15 cellular contexts compared by ENCODE assay signal in the genomic region with DNA sequence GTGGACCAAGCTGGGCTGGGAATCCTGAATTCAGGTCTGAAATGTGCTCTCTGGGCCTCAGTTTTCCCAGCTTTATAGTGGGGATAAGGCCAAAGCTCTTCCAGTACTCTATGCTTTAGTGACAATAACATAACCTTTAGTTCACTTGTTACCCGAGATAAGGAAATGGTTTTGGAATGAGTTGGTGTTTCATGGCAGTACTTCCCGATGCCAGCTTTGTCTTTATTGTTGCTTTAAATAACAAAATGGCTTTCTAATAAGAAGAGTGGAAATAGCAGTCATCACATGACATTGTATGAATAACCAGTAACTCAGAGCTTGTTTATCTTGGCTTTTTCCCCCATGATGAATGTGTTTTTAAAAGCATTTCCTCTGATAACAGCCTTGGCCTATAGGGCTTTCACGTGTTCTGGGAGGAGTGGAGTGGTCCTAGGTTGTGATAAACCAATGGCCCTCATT. TPM values are rescaled to one million over a fixed set of nuclear protein-coding genes. Genes with fewer than 3 reads are reported as not detected.
DNase-seq lines count a peak whose midpoint lies in the region; ATAC-seq, FAIRE-seq and TF ChIP-seq lines count a peak whose summit lies in the region.
"Had no signal": no experiment of that assay in that cellular context is flagged by ENCODE, and none has a peak within 500 bp of the region (broad histone marks: within the 10 kb centered on the region; RNA-seq: fewer than 3 reads in every experiment).

No MANE protein-coding gene starts in this region.

- peaks cover 10% of the 10 kb centered on the region for H3K4me1 ChIP-seq in SJSA1 (replicated peaks)
- peaks cover 25% of the 10 kb centered on the region for H3K4me1 ChIP-seq in osteoblast (ENCODE audit: insufficient read depth, low read length)
- H3K4me1 ChIP-seq in small intestine (ENCODE audit: control insufficient read depth in 2 of 2, insufficient read depth in 1 of 2, low read depth in 1 of 2, low read length in 1 of 2), result no peaks in the 10 kb centered on the region

- ATAC-seq in esophagus mucosa, result peak; percentile 41
- no peak for ATAC-seq in stimulated activated naive CD8-positive, alpha-beta T cell treated with anti-CD3 and anti-CD28 coated beads, Interleukin-15, Interleukin-2, amounts not matched to agents 100 U/mL and 50 U/mL, for 24 hours

- H3K4me2 ChIP-seq in osteoblast (ENCODE audit: insufficient read depth, low read length), result peak overlapping the region; percentile 12
- H3K4me2 ChIP-seq: smooth muscle cell had no signal

- no peaks in the 10 kb centered on the region for H3K27me3 ChIP-seq in SJSA1 (replicated peaks)
- no peaks in the 10 kb centered on the region for H3K27me3 ChIP-seq in osteoblast (ENCODE audit: insufficient read depth, low read length)
- H3K27me3 ChIP-seq in small intestine (ENCODE audit: control insufficient read depth in 2 of 2, insufficient read depth in 2 of 2, low read length in 2 of 2), result no peaks in the 10 kb centered on the region

- no peak overlapping the region for H3K4me3 ChIP-seq in SJSA1
- H3K4me3 ChIP-seq in osteoblast (ENCODE audit: insufficient read depth, low read length), result no peak overlapping the region
- H3K4me3 ChIP-seq in small intestine (ENCODE audit: low read depth in 1 of 2, low read length in 2 of 2), result no peak overlapping the region
- H3K4me3 ChIP-seq: smooth muscle cell had no signal

- H3K27ac ChIP-seq in SJSA1, result no peak overlapping the region
- peak overlapping the region; percentile 24 for H3K27ac ChIP-seq in osteoblast (ENCODE audit: low read depth, low read length)
- H3K27ac ChIP-seq in small intestine (ENCODE audit: low read depth in 1 of 2, low read length in 1 of 2), result no peak overlapping the region

- FAIRE-seq in small intestine (lab: Jason Lieb, UNC), result no peak
- FAIRE-seq: GM19239 had no signal

- WGBS in small intestine, 3 donors, result 70 to 85% (median 74%) methylated on average over 3 of the region's 3 CpGs

- H4K20me1 ChIP-seq in osteoblast (ENCODE audit: insufficient read depth, low read length), result peaks cover 29% of the 10 kb centered on the region

- DNase-seq in ELR (ENCODE audit: low read depth) (peak; percentile 75), SJSA1 (ENCODE audit: low read depth in 1 of 2, low spot score in 2 of 2) (peak; percentile 3 to 7), osteoblast (ENCODE audit: insufficient read length, low spot score, missing footprints) (peak; percentile 88), NCI-H526 (lab: John Stamatoyannopoulos, UW) (no peak), NCI-H1092 treated with DMSO at 0.1 percent for 48 hours (lab: John Stamatoyannopoulos, UW) (no peak), small intestine (no peak)
- no peak for DNase-seq in stimulated activated naive CD8-positive, alpha-beta T cell treated with anti-CD3 and anti-CD28 coated beads, Interleukin-15, Interleukin-2, amounts not matched to agents 100 U/mL and 50 U/mL, for 24 hours
- DNase-seq: activated CD4-positive, alpha-beta T cell treated with anti-CD3 and anti-CD28 coated beads for 4 hours; CD4-positive, alpha-beta memory T cell; MV-4-11; NCI-H526 treated with DMSO at 0.1 percent for 48 hours; SW 1271 had no signal

- no peak for TF ChIP-seq CTCF in osteoblast (IDR thresholded peaks at IDR 0.05; ENCODE audit: extremely low read depth, low read depth, low read length)

- H3K36me3 ChIP-seq in SJSA1 (no peaks in the 10 kb centered on the region), osteoblast (ENCODE audit: insufficient read depth, low read length) (no peaks in the 10 kb centered on the region), small intestine (ENCODE audit: control insufficient read depth in 2 of 2, insufficient read depth in 2 of 2, low read length in 2 of 2) (no peaks in the 10 kb centered on the region)

- H2AFZ ChIP-seq in osteoblast (ENCODE audit: low read length), result no peak overlapping the region

- H3K79me2 ChIP-seq in osteoblast (ENCODE audit: insufficient read depth, low read length), result peaks cover 93% of the 10 kb centered on the region

- H3K9me3 ChIP-seq in SJSA1 (replicated peaks) (peaks cover 9% of the 10 kb centered on the region), osteoblast (ENCODE audit: low read depth, low read length) (peaks cover 5% of the 10 kb centered on the region), small intestine (ENCODE audit: control insufficient read depth, low read depth) (no peaks in the 10 kb centered on the region)

RNA-seq across cellular contexts. Expression of gene ZNF618, which starts 53.6 kb away (rescaled TPM):
- total RNA-seq in SJSA1 (2014; rRNA removed; shearing (Covaris generic)), result 1.1 and 4.7 TPM in 2 replicates
- total RNA-seq in esophagus mucosa (2.0 TPM), osteoblast (10.1 and 13.6 TPM in 2 replicates)
- polyA plus RNA-seq in small intestine, result 1 to 10 TPM in 1 of 3 donors, under 1 TPM in 2; 0.22 to 3.0 (median 0.81) TPM

Comparison
In these comparisons a context has a peak if more than half of its experiments do, and no peak if none do; other contexts are left out.
1. DNase-seq: peak in ELR (single experiment), SJSA1 (2 of 2) and osteoblast (single experiment); none in NCI-H526 (0 of 2), NCI-H1092 treated with DMSO at 0.1 percent for 48 hours (single experiment), stimulated activated naive CD8-positive, alpha-beta T cell treated with anti-CD3 and anti-CD28 coated beads, Interleukin-15, Interleukin-2, amounts not matched to agents 100 U/mL and 50 U/mL, for 24 hours (single experiment) and small intestine (single experiment).